18 cellular contexts compared by ENCODE assay signal in genomic region chr4:37737456-37737855, GRCh38. TPM values are rescaled to one million over a fixed set of nuclear protein-coding genes. Genes with fewer than 3 reads are reported as not detected.
DNase-seq lines count a peak whose midpoint lies in the region; ATAC-seq, FAIRE-seq and TF ChIP-seq lines count a peak whose summit lies in the region.
"Had no signal": no experiment of that assay in that cellular context is flagged by ENCODE, and none has a peak within 500 bp of the region (broad histone marks: within the 10 kb centered on the region; RNA-seq: fewer than 3 reads in every experiment).

No MANE protein-coding gene starts in this region.

- no peaks in the 10 kb centered on the region for H3K9me3 Mint-ChIP-seq in activated T-cell treated with anti-CD3 and anti-CD28 coated beads, Interleukin-2, amount 50 U/mL, for 4 hours
- H3K9me3 Mint-ChIP-seq: activated CD4-positive, alpha-beta T cell treated with anti-CD3 and anti-CD28 coated beads, Interleukin-2, amount 10 ng/mL, durations not matched to agents 7 days and 5 days; activated naive CD8-positive, alpha-beta T cell treated with anti-CD3 and anti-CD28 coated beads, Interleukin-2, amount 10 ng/mL, durations not matched to agents 7 days and 5 days; activated T-cell treated with anti-CD3 and anti-CD28 coated beads, Interleukin-2, amount 50 U/mL, for 24 hours; T-helper 2 cell treated with Interferon-gamma antibody and Interleukin-4, amounts not matched to agents 5 μg/mL and 100 μg/mL, for 36 hours had no signal

- H3K36me3 Mint-ChIP-seq in activated T-cell treated with anti-CD3 and anti-CD28 coated beads, Interleukin-2, amount 50 U/mL, for 4 hours (ENCODE audit: insufficient read depth), result no peaks in the 10 kb centered on the region
- H3K36me3 Mint-ChIP-seq: activated naive CD8-positive, alpha-beta T cell treated with anti-CD3 and anti-CD28 coated beads, Interleukin-2, amount 10 ng/mL, durations not matched to agents 7 days and 5 days; CD4-positive, CD25-positive, alpha-beta regulatory T cell had no signal

- H3K4me1 Mint-ChIP-seq in activated T-cell treated with anti-CD3 and anti-CD28 coated beads, Interleukin-2, amount 50 U/mL, for 4 hours (ENCODE audit: low read depth), result no peaks in the 10 kb centered on the region
- H3K4me1 Mint-ChIP-seq: activated CD4-positive, alpha-beta T cell treated with anti-CD3 and anti-CD28 coated beads, Interleukin-2, amount 10 ng/mL, durations not matched to agents 7 days and 5 days; activated naive CD8-positive, alpha-beta T cell treated with anti-CD3 and anti-CD28 coated beads, Interleukin-2, amount 10 ng/mL, durations not matched to agents 7 days and 5 days; CD4-positive, CD25-positive, alpha-beta regulatory T cell had no signal

- TF ChIP-seq POLR2A in H54 (IDR thresholded peaks at IDR 0.05; ENCODE audit: low read depth, low read length), result no peak

- no peak overlapping the region for H3K4me3 Mint-ChIP-seq in activated T-cell treated with anti-CD3 and anti-CD28 coated beads, Interleukin-2, amount 50 U/mL, for 4 hours
- H3K4me3 Mint-ChIP-seq: activated CD4-positive, alpha-beta T cell treated with anti-CD3 and anti-CD28 coated beads, Interleukin-2, amount 10 ng/mL, durations not matched to agents 7 days and 5 days; activated naive CD8-positive, alpha-beta T cell treated with anti-CD3 and anti-CD28 coated beads, Interleukin-2, amount 10 ng/mL, durations not matched to agents 7 days and 5 days; activated T-cell treated with anti-CD3 and anti-CD28 coated beads, Interleukin-2, amount 50 U/mL, for 24 hours; CD4-positive, CD25-positive, alpha-beta regulatory T cell; T-helper 2 cell treated with Interferon-gamma antibody and Interleukin-4, amounts not matched to agents 5 μg/mL and 100 μg/mL, for 36 hours had no signal

- peak; percentile 70 for ATAC-seq in esophagus mucosa
- no peak for ATAC-seq in HG02840 (IDR thresholded peaks at IDR 0.05; ENCODE audit: low FRiP score, unreplicated experiment)
- no peak for ATAC-seq in activated T-cell treated with anti-CD3 and anti-CD28 coated beads, Interleukin-2, amount 50 U/mL, for 4 hours
- ATAC-seq: left cardiac atrium had no signal

- DNase-seq in H54 (ENCODE audit: insufficient read length, low spot score), result peak; percentile 10
- DNase-seq in RPMI7951 (ENCODE audit: low read depth), result peak; percentile 52
- DNase-seq in renal cortical epithelial cell (ENCODE audit: low read depth), result peak; percentile 59
- no peak for DNase-seq in nucleus accumbens (lab: John Stamatoyannopoulos, UW)
- no peak for DNase-seq in activated T-cell treated with anti-CD3 and anti-CD28 coated beads, Interleukin-2, amount 50 U/mL, for 4 hours
- DNase-seq: activated CD4-positive, alpha-beta T cell treated with anti-CD3 and anti-CD28 coated beads, Interleukin-2, amount 10 ng/mL, durations not matched to agents 7 days and 5 days; activated naive CD8-positive, alpha-beta T cell treated with anti-CD3 and anti-CD28 coated beads, Interleukin-2, amount 10 ng/mL, durations not matched to agents 7 days and 5 days; activated T-cell treated with anti-CD3 and anti-CD28 coated beads, Interleukin-2, amount 50 U/mL, for 24 hours; CD4-positive, CD25-positive, alpha-beta regulatory T cell; left cardiac atrium; NCI-H2029; stimulated activated naive CD4-positive, alpha-beta T cell had no signal

- H3K27me3 Mint-ChIP-seq in activated T-cell treated with anti-CD3 and anti-CD28 coated beads, Interleukin-2, amount 50 U/mL, for 4 hours (ENCODE audit: low read depth), result no peaks in the 10 kb centered on the region

- FAIRE-seq in H54 (lab: Jason Lieb, UNC), result no peak
- FAIRE-seq: endothelial cell of umbilical vein, GM12891, urothelium cell line had no signal

RNA-seq across cellular contexts. Expression of gene RELL1, which starts 51.3 kb away (rescaled TPM):
- total RNA-seq in RPMI7951 (2014; rRNA removed; shearing (Covaris generic)), result 42.1 and 55.3 TPM in 2 replicates
- total RNA-seq in esophagus mucosa (18.7 TPM), renal cortical epithelial cell (71.7 and 171 TPM in 2 replicates)
- total RNA-seq in activated T-cell treated with anti-CD3 and anti-CD28 coated beads, Interleukin-2, amount 50 U/mL, for 4 hours, result 1 to 10 TPM; 7.7 to 9.0 (median 8.2) TPM

Comparison
In these comparisons a context has a peak if more than half of its experiments do, and no peak if none do; other contexts are left out.
1. DNase-seq: peak in H54 (single experiment), RPMI7951 (single experiment) and renal cortical epithelial cell (single experiment); none in nucleus accumbens (0 of 56) and activated T-cell treated with anti-CD3 and anti-CD28 coated beads, Interleukin-2, amount 50 U/mL, for 4 hours (single experiment).